Comparison of ENCODE assay signal across 9 cellular contexts in genomic region chr7:22859676-22860290, GRCh38. TPM values are rescaled to one million over a fixed set of nuclear protein-coding genes. Genes with fewer than 3 reads are reported as not detected.
DNase-seq lines count a peak whose midpoint lies in the region; ATAC-seq and TF ChIP-seq lines count a peak whose summit lies in the region.
"Had no signal": no experiment of that assay in that cellular context is flagged by ENCODE, and none has a peak within 500 bp of the region (broad histone marks: within the 10 kb centered on the region; RNA-seq: fewer than 3 reads in every experiment).

No MANE protein-coding gene starts in this region.

- TF ChIP-seq CTCF in AG04450 (IDR thresholded peaks at IDR 0.05; ENCODE audit: low read depth, low read length) (no peak), liver (IDR thresholded peaks at IDR 0.05; ENCODE audit: low read depth, low read length, missing input control) (no peak), GM13977 (IDR thresholded peaks at IDR 0.05; ENCODE audit: extremely low read depth, insufficient read depth, missing control alignments) (no peak)

- H3K4me2 ChIP-seq in Karpas-422 (ENCODE audit: low read depth, low read length, poor library complexity, severe bottlenecking) (no peak overlapping the region), neuronal stem cell (ENCODE audit: insufficient read depth, low read length, poor library complexity, severe bottlenecking) (no peak overlapping the region)

- H2AFZ ChIP-seq in Karpas-422 (ENCODE audit: low read length) (no peak overlapping the region), neuronal stem cell (ENCODE audit: low read length) (no peak overlapping the region)

- H2BK120ac ChIP-seq in neuronal stem cell (ENCODE audit: low read depth, low read length) = no peak overlapping the region

- H2BK12ac ChIP-seq in neuronal stem cell (ENCODE audit: low read length) = no peak overlapping the region

- H3K27ac ChIP-seq in AG04450 (ENCODE audit: low read depth, low read length) (peak overlapping the region; percentile 92), Karpas-422 (ENCODE audit: low read length) (no peak overlapping the region), liver (ENCODE audit: low read depth in 1 of 2, low read length in 2 of 2) (peak overlapping the region; percentile 38 to 45), neuronal stem cell (replicated peaks; ENCODE audit: low read length) (no peak overlapping the region)

- H2BK15ac ChIP-seq in neuronal stem cell (ENCODE audit: low read length) = no peak overlapping the region

- H3K27me3 ChIP-seq in AG04450 (ENCODE audit: control insufficient read depth, insufficient read depth, low read length) (no peaks in the 10 kb centered on the region), Karpas-422 (ENCODE audit: low read length) (no peaks in the 10 kb centered on the region), adipocyte (replicated peaks; ENCODE audit: control insufficient read depth, insufficient read depth, low read length) (no peaks in the 10 kb centered on the region), liver (ENCODE audit: control insufficient read depth in 4 of 4, insufficient read depth in 4 of 4, low read length in 3 of 4) (no peaks in the 10 kb centered on the region), neuronal stem cell (ENCODE audit: control insufficient read depth in 3 of 3, insufficient read depth in 3 of 3, low read depth in 1 of 3, low read length in 3 of 3) (peaks cover 0 to 6% (median 2%) of the 10 kb centered on the region in 3 experiments)

- H4K8ac ChIP-seq in neuronal stem cell (ENCODE audit: low read depth, low read length) = no peak overlapping the region

- POLR2A ChIA-PET in AG04450 (lab: Yijun Ruan, JAX) = interaction anchor here (0.7 to 0.9 kb wide), 2 partner anchors 84 to 299 kb away, joined by 3 read pairs; no protein-coding TSS in a partner anchor

- no peaks in the 10 kb centered on the region for H3K9me2 ChIP-seq in Karpas-422 (replicated peaks; ENCODE audit: insufficient read depth, low read length)

- H3K36me3 ChIP-seq in Karpas-422 (ENCODE audit: insufficient read depth, low read length) (peaks cover 34% of the 10 kb centered on the region), adipocyte (ENCODE audit: control insufficient read depth, insufficient read depth, low read length, severe bottlenecking) (peaks cover 12% of the 10 kb centered on the region), liver (ENCODE audit: control insufficient read depth in 4 of 4, insufficient read depth in 3 of 4, low read depth in 1 of 4, low read length in 3 of 4) (peaks cover 0 to 7% (median 3%) of the 10 kb centered on the region in 4 donors), neuronal stem cell (replicated peaks in 1 of 2; ENCODE audit: control insufficient read depth in 2 of 2, insufficient read depth in 2 of 2, low read length in 2 of 2) (no peaks in the 10 kb centered on the region)

- no peak overlapping the region for H2AK5ac ChIP-seq in neuronal stem cell (ENCODE audit: low read depth, low read length)

- in situ Hi-C loops in GM13977 (cut with MboI; ENCODE audit: low pct_unique_long_range_greater_than_20kb, low sequenced_read_pairs, unreplicated experiment) = no loop called here

- H3K23ac ChIP-seq in neuronal stem cell (ENCODE audit: low read depth, low read length, poor library complexity) = no peak overlapping the region

- DNase-seq in AG04450 (ENCODE audit: low read depth, low spot score) (no peak), Karpas-422 (peak; percentile 50), adipocyte (ENCODE audit: low read depth) (no peak), GM13977 (ENCODE audit: low spot score) (no peak), neuronal stem cell (ENCODE audit: low spot score) (no peak), NAMALWA (ENCODE audit: low spot score) (no peak)
- DNase-seq: NCI-H510A had no signal

- H3K79me1 ChIP-seq in neuronal stem cell (ENCODE audit: low read depth, low read length) = no peaks in the 10 kb centered on the region

- peaks cover 20% of the 10 kb centered on the region for H3K4me1 ChIP-seq in Karpas-422 (ENCODE audit: low read length)
- H3K4me1 ChIP-seq in adipocyte (ENCODE audit: control insufficient read depth, insufficient read depth, low read length) = peaks cover 63% of the 10 kb centered on the region
- H3K4me1 ChIP-seq in liver (ENCODE audit: control insufficient read depth in 4 of 4, insufficient read depth in 4 of 4, low read length in 3 of 4) = peaks cover 0 to 19% (median 4%) of the 10 kb centered on the region in 4 donors
- H3K4me1 ChIP-seq in neuronal stem cell (ENCODE audit: control insufficient read depth in 2 of 2, insufficient read depth in 1 of 2, low read depth in 1 of 2, low read length in 2 of 2) = peaks cover 0 to 1% of the 10 kb centered on the region in 2 donors

- no peak overlapping the region for H3K4ac ChIP-seq in neuronal stem cell (ENCODE audit: low read length)

- CTCF ChIA-PET in AG04450 (lab: Charles Lee) = interaction anchor here (0.6 to 2.2 kb wide), 6 partner anchors 78 to 299 kb away, joined by 3 to 12 read pairs (median 5); no protein-coding TSS in a partner anchor

- peaks cover 15% of the 10 kb centered on the region for H3K79me2 ChIP-seq in Karpas-422 (ENCODE audit: low read length)

- TF ChIP-seq RAD21 in liver (IDR thresholded peaks at IDR 0.05) = no peak

- no peak for ATAC-seq in GM19328 (IDR thresholded peaks at IDR 0.05; ENCODE audit: unreplicated experiment)

- H3K9me3 ChIP-seq in AG04450 (ENCODE audit: control insufficient read depth, insufficient read depth, low read length) (no peaks in the 10 kb centered on the region), Karpas-422 (ENCODE audit: low read length) (no peaks in the 10 kb centered on the region), adipocyte (ENCODE audit: control insufficient read depth, low read length) (no peaks in the 10 kb centered on the region), liver (ENCODE audit: control insufficient read depth in 4 of 4, low read length in 3 of 4) (no peaks in the 10 kb centered on the region), neuronal stem cell (replicated peaks in 1 of 2; ENCODE audit: control insufficient read depth in 2 of 2, insufficient read depth in 1 of 2, low read depth in 1 of 2, low read length in 2 of 2) (peaks cover 0 to 2% of the 10 kb centered on the region in 2 donors)

- H3K4me3 ChIP-seq in AG04450 (ENCODE audit: low read depth, low read length) = no peak overlapping the region
- no peak overlapping the region for H3K4me3 ChIP-seq in Karpas-422 (ENCODE audit: low read length)
- H3K4me3 ChIP-seq in adipocyte (ENCODE audit: low read length) = peak overlapping the region; percentile 23
- no peak overlapping the region for H3K4me3 ChIP-seq in liver (ENCODE audit: low read depth in 1 of 3, low read length in 3 of 3)
- no peak overlapping the region for H3K4me3 ChIP-seq in neuronal stem cell (ENCODE audit: low read length in 2 of 2)

- H2BK5ac ChIP-seq in neuronal stem cell (ENCODE audit: low read length) = no peak overlapping the region

- H3K18ac ChIP-seq in neuronal stem cell (ENCODE audit: low read length) = no peak overlapping the region

- WGBS in liver = 65% methylated on average over 4 of the region's 4 CpGs
- WGBS in neuronal stem cell (ENCODE audit: extremely low coverage in 2 of 2, insufficient read length in 2 of 2, insufficient replicate concordance in 1 of 2), 2 donors = no CpG with 5 or more reads among the region's 4 CpGs

- no peak overlapping the region for H4K91ac ChIP-seq in neuronal stem cell (ENCODE audit: low read depth, low read length, poor library complexity)

- no peak overlapping the region for H3K14ac ChIP-seq in neuronal stem cell (ENCODE audit: low read length)

- H3K9ac ChIP-seq in Karpas-422 (ENCODE audit: low read length) (no peak overlapping the region), adipocyte (ENCODE audit: low read length) (peak overlapping the region; percentile 70), liver (ENCODE audit: low read depth in 1 of 2, low read length in 2 of 2) (no peak overlapping the region), neuronal stem cell (ENCODE audit: low read depth, low read length, poor library complexity) (no peak overlapping the region)

- H4K20me1 ChIP-seq in Karpas-422 (ENCODE audit: insufficient read depth, low read depth, low read length) = no peaks in the 10 kb centered on the region; the same call in 1 of the 2 replicates

TF ChIP-seq in liver, 16 proteins besides CTCF, POLR2A, EP300 and RAD21:
- no peak for TF ChIP-seq FOXA1 (IDR thresholded peaks at IDR 0.05)
- TF ChIP-seq JUND (IDR thresholded peaks at IDR 0.05) = peak; percentile 34 to 84
- peak; percentile 9 to 27 for TF ChIP-seq HNF4A (conservative IDR thresholded peaks at IDR 0.05)

RNA-seq across cellular contexts. Expression of gene TOMM7, which starts 37.1 kb away (rescaled TPM):
- polyA plus RNA-seq in AG04450 (2011; rRNA removed) = 390 and 549 TPM in 2 replicates
- 95.8 and 143 TPM in 2 replicates for polyA minus RNA-seq in AG04450 (2011; rRNA and poly(A)+ RNA removed)
- total RNA-seq in Karpas-422 (2014; rRNA removed; shearing (Covaris generic); ENCODE audit: low replicate concordance) = 169 and 170 TPM in 2 replicates
- 10 to 100 TPM; 39.2 to 73.7 TPM for total RNA-seq in liver
- polyA plus RNA-seq in liver = 100 to 1,000 TPM; 200 to 271 TPM
- polyA plus RNA-seq in neuronal stem cell (2013, experiment 1 of 2) = 280 TPM
- 289 TPM for polyA plus RNA-seq in neuronal stem cell (2013, experiment 2 of 2)

Comparison
In these comparisons a context has a peak if more than half of its experiments do, and no peak if none do; other contexts are left out.
1. H3K27ac ChIP-seq: peak in AG04450 (single experiment) and liver (2 of 2); none in Karpas-422 (single experiment) and neuronal stem cell (single experiment).